1 cellular context compared by ENCODE assay signal in the genomic region with DNA sequence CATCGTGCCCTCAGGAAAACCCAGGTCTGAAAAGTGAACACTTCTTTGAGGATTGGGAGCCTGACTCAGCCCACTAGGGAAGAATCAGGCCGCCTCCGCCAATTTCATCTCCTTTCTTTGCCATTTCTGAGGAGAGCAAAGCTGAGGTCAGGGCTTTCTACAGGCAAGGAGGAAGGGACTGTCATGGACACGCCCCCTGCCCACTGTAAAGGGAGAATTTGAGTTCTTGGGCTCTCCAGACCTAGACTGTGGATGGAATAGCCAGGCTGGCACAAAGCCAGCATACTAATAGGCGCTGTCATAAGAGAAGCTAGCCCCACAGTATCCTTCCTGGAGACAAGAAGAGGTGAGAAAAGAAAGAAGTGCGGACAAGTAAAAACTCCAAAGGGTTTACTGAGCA.
A peak's percentile ranks its signal among the peaks of the same experiment; 100 is the strongest.
TF ChIP-seq lines count a peak whose summit lies in the region.

No MANE protein-coding gene starts in this region.

TF ChIP-seq in HEK293, 187 proteins besides CTCF, POLR2A, EP300 and RAD21 (continued from another document):
- TF ChIP-seq, protein P1, sequence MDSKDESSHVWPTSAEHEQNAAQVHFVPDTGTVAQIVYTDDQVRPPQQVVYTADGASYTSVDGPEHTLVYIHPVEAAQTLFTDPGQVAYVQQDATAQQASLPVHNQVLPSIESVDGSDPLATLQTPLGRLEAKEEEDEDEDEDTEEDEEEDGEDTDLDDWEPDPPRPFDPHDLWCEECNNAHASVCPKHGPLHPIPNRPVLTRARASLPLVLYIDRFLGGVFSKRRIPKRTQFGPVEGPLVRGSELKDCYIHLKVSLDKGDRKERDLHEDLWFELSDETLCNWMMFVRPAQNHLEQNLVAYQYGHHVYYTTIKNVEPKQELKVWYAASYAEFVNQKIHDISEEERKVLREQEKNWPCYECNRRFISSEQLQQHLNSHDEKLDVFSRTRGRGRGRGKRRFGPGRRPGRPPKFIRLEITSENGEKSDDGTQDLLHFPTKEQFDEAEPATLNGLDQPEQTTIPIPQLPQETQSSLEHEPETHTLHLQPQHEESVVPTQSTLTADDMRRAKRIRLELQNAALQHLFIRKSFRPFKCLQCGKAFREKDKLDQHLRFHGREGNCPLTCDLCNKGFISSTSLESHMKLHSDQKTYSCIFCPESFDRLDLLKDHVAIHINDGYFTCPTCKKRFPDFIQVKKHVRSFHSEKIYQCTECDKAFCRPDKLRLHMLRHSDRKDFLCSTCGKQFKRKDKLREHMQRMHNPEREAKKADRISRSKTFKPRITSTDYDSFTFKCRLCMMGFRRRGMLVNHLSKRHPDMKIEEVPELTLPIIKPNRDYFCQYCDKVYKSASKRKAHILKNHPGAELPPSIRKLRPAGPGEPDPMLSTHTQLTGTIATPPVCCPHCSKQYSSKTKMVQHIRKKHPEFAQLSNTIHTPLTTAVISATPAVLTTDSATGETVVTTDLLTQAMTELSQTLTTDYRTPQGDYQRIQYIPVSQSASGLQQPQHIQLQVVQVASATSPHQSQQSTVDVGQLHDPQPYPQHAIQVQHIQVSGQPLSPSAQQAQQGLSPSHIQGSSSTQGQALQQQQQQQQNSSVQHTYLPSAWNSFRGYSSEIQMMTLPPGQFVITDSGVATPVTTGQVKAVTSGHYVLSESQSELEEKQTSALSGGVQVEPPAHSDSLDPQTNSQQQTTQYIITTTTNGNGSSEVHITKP (tag by site-specific recombination; IDR thresholded peaks at IDR 0.05), result 0 out of 2 replicates have a peak, but pooled peaks have one; percentile 19
- TF ChIP-seq HOXC10 (CRISPR knock-in tag; IDR thresholded peaks at IDR 0.05), result no peak
- TF ChIP-seq ZNF623 (tag by site-specific recombination; IDR thresholded peaks at IDR 0.05), result no peak
- TF ChIP-seq, protein P2, sequence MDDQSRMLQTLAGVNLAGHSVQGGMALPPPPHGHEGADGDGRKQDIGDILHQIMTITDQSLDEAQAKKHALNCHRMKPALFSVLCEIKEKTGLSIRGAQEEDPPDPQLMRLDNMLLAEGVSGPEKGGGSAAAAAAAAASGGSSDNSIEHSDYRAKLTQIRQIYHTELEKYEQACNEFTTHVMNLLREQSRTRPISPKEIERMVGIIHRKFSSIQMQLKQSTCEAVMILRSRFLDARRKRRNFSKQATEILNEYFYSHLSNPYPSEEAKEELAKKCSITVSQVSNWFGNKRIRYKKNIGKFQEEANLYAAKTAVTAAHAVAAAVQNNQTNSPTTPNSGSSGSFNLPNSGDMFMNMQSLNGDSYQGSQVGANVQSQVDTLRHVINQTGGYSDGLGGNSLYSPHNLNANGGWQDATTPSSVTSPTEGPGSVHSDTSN (CRISPR knock-in tag; IDR thresholded peaks at IDR 0.05), result no peak
- no peak for TF ChIP-seq ZNF658 (tag by site-specific recombination; IDR thresholded peaks at IDR 0.05)
- peak; percentile 52 for TF ChIP-seq ZNF341 (tag by site-specific recombination; IDR thresholded peaks at IDR 0.05; ENCODE audit: low read depth)
- no peak for TF ChIP-seq ZNF350 (tag by site-specific recombination; IDR thresholded peaks at IDR 0.05)
- no peak for TF ChIP-seq YY1 (tag by site-specific recombination; IDR thresholded peaks at IDR 0.05)
- TF ChIP-seq SP2 (tag by site-specific recombination; IDR thresholded peaks at IDR 0.05), result no peak
- TF ChIP-seq, protein P3, sequence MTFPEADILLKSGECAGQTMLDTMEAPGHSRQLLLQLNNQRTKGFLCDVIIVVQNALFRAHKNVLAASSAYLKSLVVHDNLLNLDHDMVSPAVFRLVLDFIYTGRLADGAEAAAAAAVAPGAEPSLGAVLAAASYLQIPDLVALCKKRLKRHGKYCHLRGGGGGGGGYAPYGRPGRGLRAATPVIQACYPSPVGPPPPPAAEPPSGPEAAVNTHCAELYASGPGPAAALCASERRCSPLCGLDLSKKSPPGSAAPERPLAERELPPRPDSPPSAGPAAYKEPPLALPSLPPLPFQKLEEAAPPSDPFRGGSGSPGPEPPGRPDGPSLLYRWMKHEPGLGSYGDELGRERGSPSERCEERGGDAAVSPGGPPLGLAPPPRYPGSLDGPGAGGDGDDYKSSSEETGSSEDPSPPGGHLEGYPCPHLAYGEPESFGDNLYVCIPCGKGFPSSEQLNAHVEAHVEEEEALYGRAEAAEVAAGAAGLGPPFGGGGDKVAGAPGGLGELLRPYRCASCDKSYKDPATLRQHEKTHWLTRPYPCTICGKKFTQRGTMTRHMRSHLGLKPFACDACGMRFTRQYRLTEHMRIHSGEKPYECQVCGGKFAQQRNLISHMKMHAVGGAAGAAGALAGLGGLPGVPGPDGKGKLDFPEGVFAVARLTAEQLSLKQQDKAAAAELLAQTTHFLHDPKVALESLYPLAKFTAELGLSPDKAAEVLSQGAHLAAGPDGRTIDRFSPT (tag by site-specific recombination; IDR thresholded peaks at IDR 0.05), result no peak
- no peak for TF ChIP-seq ZEB2 (tag by site-specific recombination; IDR thresholded peaks at IDR 0.05)
